In genomic region chr3:111892070-111892469, GRCh38 we compare ENCODE assay signal across 2 cellular contexts.
A peak's percentile ranks its signal among the peaks of the same experiment; 100 is the strongest.
TF ChIP-seq lines count a peak whose summit lies in the region.

No MANE protein-coding gene starts in this region.

TF ChIP-seq in HepG2, 621 proteins besides CTCF, POLR2A, EP300 and RAD21:
- TF ChIP-seq ZFP1 (CRISPR knock-in tag; IDR thresholded peaks at IDR 0.05) (no peak), HOMEZ (CRISPR knock-in tag; IDR thresholded peaks at IDR 0.05; ENCODE audit: low read depth) (no peak), FOXJ3 (CRISPR knock-in tag; IDR thresholded peaks at IDR 0.05; ENCODE audit: borderline replicate concordance) (no peak), MAFK (conservative IDR thresholded peaks at IDR 0.05 in 1 of 2, IDR thresholded peaks at IDR 0.05 in 1 of 2; ENCODE audit: low read length in 2 of 2) (peak; percentile 46 to 72; a peak in 3 of 4 replicates), MAFF (IDR thresholded peaks at IDR 0.05; ENCODE audit: low read depth, low read length) (peak; percentile 35; the same call in 1 of the 2 replicates), ZZZ3 (CRISPR knock-in tag; IDR thresholded peaks at IDR 0.05; ENCODE audit: borderline replicate concordance) (no peak), PHF20 (CRISPR knock-in tag; IDR thresholded peaks at IDR 0.05) (no peak)
TF ChIP-seq in HepG2: peak in this region for 2.

TF ChIP-seq in IMR-90, 13 proteins besides CTCF, POLR2A, EP300 and RAD21:
- TF ChIP-seq MAZ (IDR thresholded peaks at IDR 0.05; ENCODE audit: borderline replicate concordance, low read depth, low read length): no peak
- TF ChIP-seq MAFK (IDR thresholded peaks at IDR 0.05; ENCODE audit: low read depth, low read length): peak; percentile 62
TF ChIP-seq in IMR-90: peak in this region for 1.
